16 cellular contexts compared by ENCODE assay signal in the genomic region with DNA sequence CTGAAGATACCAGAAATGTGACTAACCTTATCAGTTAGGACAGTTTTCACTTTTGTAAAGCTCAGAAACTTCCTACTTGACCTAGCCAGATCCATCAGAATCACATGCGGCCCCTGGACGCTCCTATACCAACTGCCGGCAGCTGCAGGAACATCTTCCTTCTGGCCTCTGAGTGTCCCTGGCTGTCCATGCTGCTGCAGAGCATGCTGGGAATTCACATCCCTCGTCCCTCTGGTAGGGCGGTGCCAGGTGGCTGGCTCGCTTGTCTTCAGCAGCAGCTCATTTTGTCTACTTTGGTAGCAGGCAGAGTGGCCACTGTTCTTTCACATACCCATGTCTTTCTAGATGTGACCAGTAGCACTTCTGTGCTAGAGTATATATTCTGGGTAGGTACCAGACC. TPM values are rescaled to one million over a fixed set of nuclear protein-coding genes. Genes with fewer than 3 reads are reported as not detected.
DNase-seq lines count a peak whose midpoint lies in the region; ATAC-seq and TF ChIP-seq lines count a peak whose summit lies in the region.
"Had no signal": no experiment of that assay in that cellular context is flagged by ENCODE, and none has a peak within 500 bp of the region (broad histone marks: within the 10 kb centered on the region; RNA-seq: fewer than 3 reads in every experiment).

No MANE protein-coding gene starts in this region.

- peak; percentile 73 for DNase-seq in Right ventricle myocardium inferior (ENCODE audit: missing footprints)
- no peak for DNase-seq in cardiac septum (ENCODE audit: low spot score)
- DNase-seq in esophagus squamous epithelium (lab: John Stamatoyannopoulos, UW), result no peak
- DNase-seq in vagina (ENCODE audit: extremely low spot score in 2 of 2), result no peak
- DNase-seq in natural killer cell treated with Interleukin-12 subunit alpha and Interleukin-12 subunit beta and Interleukin-15 and Interleukin-18, amount 100 ng/mL, for 72 hours (ENCODE audit: low spot score), result no peak
- DNase-seq: COR-L47, MV-4-11, NCI-H1417 treated with DMSO at 0.1 percent for 48 hours, NCI-H2029, NCI-H2171 treated with DMSO at 0.1 percent for 48 hours, NCI-H774 had no signal

- no peak overlapping the region for H3K4me3 Mint-ChIP-seq in natural killer cell treated with Interleukin-12 subunit alpha and Interleukin-12 subunit beta and Interleukin-15 and Interleukin-18, amount 100 ng/mL, for 72 hours
- H3K4me3 Mint-ChIP-seq: CD14-positive monocyte had no signal

- TF ChIP-seq CTCF in esophagus squamous epithelium (IDR thresholded peaks at IDR 0.05), result no peak
- TF ChIP-seq CTCF in vagina (IDR thresholded peaks at IDR 0.05), result no peak

- H3K4me1 ChIP-seq in esophagus squamous epithelium (peaks cover 13 to 59% (median 20%) of the 10 kb centered on the region in 3 donors), muscle layer of colon (ENCODE audit: insufficient read depth, low read length) (peaks cover 12% of the 10 kb centered on the region), vagina (peaks cover 15% of the 10 kb centered on the region)

- TF ChIP-seq POLR2A in esophagus squamous epithelium (IDR thresholded peaks at IDR 0.05) (no peak), vagina (IDR thresholded peaks at IDR 0.05) (no peak)

- H3K27ac Mint-ChIP-seq in natural killer cell treated with Interleukin-12 subunit alpha and Interleukin-12 subunit beta and Interleukin-15 and Interleukin-18, amount 100 ng/mL, for 72 hours, result no peak overlapping the region
- H3K27ac Mint-ChIP-seq: CD14-positive monocyte had no signal

- H3K27ac ChIP-seq in esophagus squamous epithelium (peak overlapping the region in 3 of 4 donors; percentile 27 to 35 (median 32)), muscle layer of colon (ENCODE audit: low read depth, low read length) (peak overlapping the region; percentile 63), vagina (peak overlapping the region; percentile 40)

- intact Hi-C loops in Right ventricle myocardium inferior (cut with DNase I) (no loop called here), cardiac septum (cut with DNase I) (no loop called here), esophagus squamous epithelium (cut with DNase I) (no loop called here), vagina (cut with DNase I) (no loop called here)

- no peaks in the 10 kb centered on the region for H3K9me3 ChIP-seq in esophagus squamous epithelium
- no peaks in the 10 kb centered on the region for H3K9me3 ChIP-seq in muscle layer of colon (ENCODE audit: low read length)
- H3K9me3 ChIP-seq in vagina, result no peaks in the 10 kb centered on the region
- H3K9me3 ChIP-seq: HAP-1 had no signal

- no peaks in the 10 kb centered on the region for H3K27me3 ChIP-seq in esophagus squamous epithelium
- no peaks in the 10 kb centered on the region for H3K27me3 ChIP-seq in muscle layer of colon (ENCODE audit: control insufficient read depth in 1 of 2, insufficient read depth in 2 of 2, low read length in 2 of 2)
- no peaks in the 10 kb centered on the region for H3K27me3 ChIP-seq in vagina

- H3K9ac ChIP-seq in muscle layer of colon (ENCODE audit: low read length), result no peak overlapping the region

- 70 to 75% methylated on average over 3 to 6 of the region's 6 CpGs for WGBS in esophagus squamous epithelium, 2 donors

- H3K36me3 ChIP-seq in esophagus squamous epithelium (no peaks in the 10 kb centered on the region), muscle layer of colon (ENCODE audit: insufficient read depth, low read length) (no peaks in the 10 kb centered on the region), vagina (no peaks in the 10 kb centered on the region)
- H3K36me3 ChIP-seq: HAP-1 had no signal

- ATAC-seq in Right ventricle myocardium inferior (peak; percentile 41), SK-N-SH treated with all-trans-retinoic acid at 6 μM for 48 hours (no peak), GM21515 (IDR thresholded peaks at IDR 0.05; ENCODE audit: unreplicated experiment) (no peak)
- no peak for ATAC-seq in natural killer cell treated with Interleukin-12 subunit alpha and Interleukin-12 subunit beta and Interleukin-15 and Interleukin-18, amount 100 ng/mL, for 72 hours

- no peaks in the 10 kb centered on the region for H3K9me3 Mint-ChIP-seq in natural killer cell treated with Interleukin-12 subunit alpha and Interleukin-12 subunit beta and Interleukin-15 and Interleukin-18, amount 100 ng/mL, for 72 hours

- H3K27me3 Mint-ChIP-seq in natural killer cell treated with Interleukin-12 subunit alpha and Interleukin-12 subunit beta and Interleukin-15 and Interleukin-18, amount 100 ng/mL, for 72 hours, result peaks cover 0 to 4% of the 10 kb centered on the region in 2 donors

- H3K4me3 ChIP-seq in esophagus squamous epithelium, result no peak overlapping the region
- no peak overlapping the region for H3K4me3 ChIP-seq in muscle layer of colon (ENCODE audit: low read depth in 1 of 2, low read length in 2 of 2)
- H3K4me3 ChIP-seq in vagina, result no peak overlapping the region
- H3K4me3 ChIP-seq: HAP-1 had no signal

- no peaks in the 10 kb centered on the region for H3K4me1 Mint-ChIP-seq in natural killer cell treated with Interleukin-12 subunit alpha and Interleukin-12 subunit beta and Interleukin-15 and Interleukin-18, amount 100 ng/mL, for 72 hours (ENCODE audit: low read depth in 2 of 2)

- no peaks in the 10 kb centered on the region for H3K36me3 Mint-ChIP-seq in natural killer cell treated with Interleukin-12 subunit alpha and Interleukin-12 subunit beta and Interleukin-15 and Interleukin-18, amount 100 ng/mL, for 72 hours
- H3K36me3 Mint-ChIP-seq: CD14-positive monocyte had no signal

TF ChIP-seq in SK-N-SH treated with all-trans-retinoic acid at 6 μM for 48 hours, 23 proteins besides CTCF, POLR2A, EP300 and RAD21 (continues in another document):
- TF ChIP-seq ZFP30 (CRISPR knock-in tag; IDR thresholded peaks at IDR 0.05), result no peak
- no peak for TF ChIP-seq SNAI2 (CRISPR knock-in tag; IDR thresholded peaks at IDR 0.05)
- TF ChIP-seq, protein P1, sequence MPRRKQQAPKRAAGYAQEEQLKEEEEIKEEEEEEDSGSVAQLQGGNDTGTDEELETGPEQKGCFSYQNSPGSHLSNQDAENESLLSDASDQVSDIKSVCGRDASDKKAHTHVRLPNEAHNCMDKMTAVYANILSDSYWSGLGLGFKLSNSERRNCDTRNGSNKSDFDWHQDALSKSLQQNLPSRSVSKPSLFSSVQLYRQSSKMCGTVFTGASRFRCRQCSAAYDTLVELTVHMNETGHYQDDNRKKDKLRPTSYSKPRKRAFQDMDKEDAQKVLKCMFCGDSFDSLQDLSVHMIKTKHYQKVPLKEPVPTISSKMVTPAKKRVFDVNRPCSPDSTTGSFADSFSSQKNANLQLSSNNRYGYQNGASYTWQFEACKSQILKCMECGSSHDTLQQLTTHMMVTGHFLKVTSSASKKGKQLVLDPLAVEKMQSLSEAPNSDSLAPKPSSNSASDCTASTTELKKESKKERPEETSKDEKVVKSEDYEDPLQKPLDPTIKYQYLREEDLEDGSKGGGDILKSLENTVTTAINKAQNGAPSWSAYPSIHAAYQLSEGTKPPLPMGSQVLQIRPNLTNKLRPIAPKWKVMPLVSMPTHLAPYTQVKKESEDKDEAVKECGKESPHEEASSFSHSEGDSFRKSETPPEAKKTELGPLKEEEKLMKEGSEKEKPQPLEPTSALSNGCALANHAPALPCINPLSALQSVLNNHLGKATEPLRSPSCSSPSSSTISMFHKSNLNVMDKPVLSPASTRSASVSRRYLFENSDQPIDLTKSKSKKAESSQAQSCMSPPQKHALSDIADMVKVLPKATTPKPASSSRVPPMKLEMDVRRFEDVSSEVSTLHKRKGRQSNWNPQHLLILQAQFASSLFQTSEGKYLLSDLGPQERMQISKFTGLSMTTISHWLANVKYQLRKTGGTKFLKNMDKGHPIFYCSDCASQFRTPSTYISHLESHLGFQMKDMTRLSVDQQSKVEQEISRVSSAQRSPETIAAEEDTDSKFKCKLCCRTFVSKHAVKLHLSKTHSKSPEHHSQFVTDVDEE (CRISPR knock-in tag; IDR thresholded peaks at IDR 0.05), result no peak
- no peak for TF ChIP-seq GLIS3 (CRISPR knock-in tag; IDR thresholded peaks at IDR 0.05)
- no peak for TF ChIP-seq TCF4 (CRISPR knock-in tag; IDR thresholded peaks at IDR 0.05; ENCODE audit: borderline replicate concordance)
- TF ChIP-seq, protein P2, sequence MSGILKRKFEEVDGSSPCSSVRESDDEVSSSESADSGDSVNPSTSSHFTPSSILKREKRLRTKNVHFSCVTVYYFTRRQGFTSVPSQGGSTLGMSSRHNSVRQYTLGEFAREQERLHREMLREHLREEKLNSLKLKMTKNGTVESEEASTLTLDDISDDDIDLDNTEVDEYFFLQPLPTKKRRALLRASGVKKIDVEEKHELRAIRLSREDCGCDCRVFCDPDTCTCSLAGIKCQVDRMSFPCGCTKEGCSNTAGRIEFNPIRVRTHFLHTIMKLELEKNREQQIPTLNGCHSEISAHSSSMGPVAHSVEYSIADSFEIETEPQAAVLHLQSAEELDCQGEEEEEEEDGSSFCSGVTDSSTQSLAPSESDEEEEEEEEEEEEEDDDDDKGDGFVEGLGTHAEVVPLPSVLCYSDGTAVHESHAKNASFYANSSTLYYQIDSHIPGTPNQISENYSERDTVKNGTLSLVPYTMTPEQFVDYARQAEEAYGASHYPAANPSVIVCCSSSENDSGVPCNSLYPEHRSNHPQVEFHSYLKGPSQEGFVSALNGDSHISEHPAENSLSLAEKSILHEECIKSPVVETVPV (CRISPR knock-in tag; IDR thresholded peaks at IDR 0.05), result no peak
- no peak for TF ChIP-seq TOX (CRISPR knock-in tag; IDR thresholded peaks at IDR 0.05; ENCODE audit: borderline replicate concordance)
- TF ChIP-seq, protein P3, sequence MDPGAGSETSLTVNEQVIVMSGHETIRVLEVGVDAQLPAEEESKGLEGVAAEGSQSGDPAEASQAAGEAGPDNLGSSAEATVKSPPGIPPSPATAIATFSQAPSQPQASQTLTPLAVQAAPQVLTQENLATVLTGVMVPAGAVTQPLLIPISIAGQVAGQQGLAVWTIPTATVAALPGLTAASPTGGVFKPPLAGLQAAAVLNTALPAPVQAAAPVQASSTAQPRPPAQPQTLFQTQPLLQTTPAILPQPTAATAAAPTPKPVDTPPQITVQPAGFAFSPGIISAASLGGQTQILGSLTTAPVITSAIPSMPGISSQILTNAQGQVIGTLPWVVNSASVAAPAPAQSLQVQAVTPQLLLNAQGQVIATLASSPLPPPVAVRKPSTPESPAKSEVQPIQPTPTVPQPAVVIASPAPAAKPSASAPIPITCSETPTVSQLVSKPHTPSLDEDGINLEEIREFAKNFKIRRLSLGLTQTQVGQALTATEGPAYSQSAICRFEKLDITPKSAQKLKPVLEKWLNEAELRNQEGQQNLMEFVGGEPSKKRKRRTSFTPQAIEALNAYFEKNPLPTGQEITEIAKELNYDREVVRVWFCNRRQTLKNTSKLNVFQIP (CRISPR knock-in tag; IDR thresholded peaks at IDR 0.05; ENCODE audit: borderline replicate concordance, low read depth), result no peak
- TF ChIP-seq PPARA (CRISPR knock-in tag; IDR thresholded peaks at IDR 0.05; ENCODE audit: borderline replicate concordance), result no peak
- no peak for TF ChIP-seq RARB (CRISPR knock-in tag; IDR thresholded peaks at IDR 0.05)
- no peak for TF ChIP-seq ISL1 (CRISPR knock-in tag; IDR thresholded peaks at IDR 0.05)

RNA-seq across cellular contexts. Expression of a gene that starts 34.4 kb away (rescaled TPM):
- total RNA-seq in Right ventricle myocardium inferior (1.8 TPM), cardiac septum (2.4 TPM), esophagus squamous epithelium (1 to 10 TPM; 3.4 to 5.2 (median 4.0) TPM), vagina (11.8 TPM)
- 1 to 10 TPM in 1 of 2 donors, under 1 TPM in 1; 0.56 to 1.0 TPM for total RNA-seq in natural killer cell treated with Interleukin-12 subunit alpha and Interleukin-12 subunit beta and Interleukin-15 and Interleukin-18, amount 100 ng/mL, for 72 hours
